ENCODE assay signal across 2 cellular contexts in genomic region chr14:99320621-99321235, GRCh38.
TF ChIP-seq lines count a peak whose summit lies in the region.

No MANE protein-coding gene starts in this region.

TF ChIP-seq in HepG2, 621 proteins besides CTCF, POLR2A, EP300 and RAD21 (continues in another document):
- no peak for TF ChIP-seq THRA (CRISPR knock-in tag; IDR thresholded peaks at IDR 0.05; ENCODE audit: borderline replicate concordance)
- no peak for TF ChIP-seq ZBTB37 (CRISPR knock-in tag; IDR thresholded peaks at IDR 0.05)
- no peak for TF ChIP-seq HNRNPLL (IDR thresholded peaks at IDR 0.05; ENCODE audit: low read depth, low read length, poor library complexity, severe bottlenecking)
- TF ChIP-seq SPEN (CRISPR knock-in tag; IDR thresholded peaks at IDR 0.05; ENCODE audit: low read depth), result no peak
- TF ChIP-seq ARNT2 (CRISPR knock-in tag; IDR thresholded peaks at IDR 0.05; ENCODE audit: low read depth), result no peak
- no peak for TF ChIP-seq SOX5 (CRISPR knock-in tag; IDR thresholded peaks at IDR 0.05; ENCODE audit: borderline replicate concordance)
- no peak for TF ChIP-seq MTF1 (CRISPR knock-in tag; IDR thresholded peaks at IDR 0.05)
- TF ChIP-seq EZH2 (conservative IDR thresholded peaks at IDR 0.05; ENCODE audit: low read depth, low read length), result no peak
- TF ChIP-seq ZNF496 (CRISPR knock-in tag; IDR thresholded peaks at IDR 0.05; ENCODE audit: insufficient replicate concordance), result no peak
- TF ChIP-seq KAT2B (IDR thresholded peaks at IDR 0.05; ENCODE audit: borderline replicate concordance, low read depth, low read length), result no peak
- TF ChIP-seq ZNF441 (CRISPR knock-in tag; IDR thresholded peaks at IDR 0.05; ENCODE audit: borderline replicate concordance), result no peak
- TF ChIP-seq ZNF672 (CRISPR knock-in tag; IDR thresholded peaks at IDR 0.05), result no peak
- TF ChIP-seq GLMP (CRISPR knock-in tag; IDR thresholded peaks at IDR 0.05; ENCODE audit: borderline replicate concordance), result no peak
- TF ChIP-seq MAZ (IDR thresholded peaks at IDR 0.05; ENCODE audit: borderline replicate concordance, low read depth, low read length), result no peak
- TF ChIP-seq MAZ (CRISPR knock-in tag; IDR thresholded peaks at IDR 0.05; ENCODE audit: low read depth), result no peak
- 0 out of 2 replicates have a peak, but pooled peaks have one; percentile 11 for TF ChIP-seq ARID5B (CRISPR knock-in tag; IDR thresholded peaks at IDR 0.05)
- no peak for TF ChIP-seq ZNF546 (CRISPR knock-in tag; conservative IDR thresholded peaks at IDR 0.05)
- TF ChIP-seq HOXA3 (CRISPR knock-in tag; IDR thresholded peaks at IDR 0.05), result peak; percentile 35; the same call in 1 of the 2 replicates
- no peak for TF ChIP-seq ZNF576 (CRISPR knock-in tag; IDR thresholded peaks at IDR 0.05)
- TF ChIP-seq U2AF1 (optimal IDR thresholded peaks at IDR 0.05; ENCODE audit: low read depth, low read length), result no peak
- TF ChIP-seq DBP (CRISPR knock-in tag; IDR thresholded peaks at IDR 0.05; ENCODE audit: not compliant biosample characterization), result no peak

TF ChIP-seq in HEK293, 187 proteins besides CTCF, POLR2A, EP300 and RAD21 (continued from another document):
- TF ChIP-seq GLI2 (tag by site-specific recombination; IDR thresholded peaks at IDR 0.05; ENCODE audit: borderline replicate concordance, low read depth), result no peak
